In genomic region chr1:225996946-225997545, GRCh38 we compare ENCODE assay signal across 1 cellular context.
TF ChIP-seq lines count a peak whose summit lies in the region.

No MANE protein-coding gene starts in this region.

TF ChIP-seq in GM23338, 12 proteins besides CTCF, POLR2A, EP300 and RAD21 (continued from another document):
- TF ChIP-seq, protein P1, sequence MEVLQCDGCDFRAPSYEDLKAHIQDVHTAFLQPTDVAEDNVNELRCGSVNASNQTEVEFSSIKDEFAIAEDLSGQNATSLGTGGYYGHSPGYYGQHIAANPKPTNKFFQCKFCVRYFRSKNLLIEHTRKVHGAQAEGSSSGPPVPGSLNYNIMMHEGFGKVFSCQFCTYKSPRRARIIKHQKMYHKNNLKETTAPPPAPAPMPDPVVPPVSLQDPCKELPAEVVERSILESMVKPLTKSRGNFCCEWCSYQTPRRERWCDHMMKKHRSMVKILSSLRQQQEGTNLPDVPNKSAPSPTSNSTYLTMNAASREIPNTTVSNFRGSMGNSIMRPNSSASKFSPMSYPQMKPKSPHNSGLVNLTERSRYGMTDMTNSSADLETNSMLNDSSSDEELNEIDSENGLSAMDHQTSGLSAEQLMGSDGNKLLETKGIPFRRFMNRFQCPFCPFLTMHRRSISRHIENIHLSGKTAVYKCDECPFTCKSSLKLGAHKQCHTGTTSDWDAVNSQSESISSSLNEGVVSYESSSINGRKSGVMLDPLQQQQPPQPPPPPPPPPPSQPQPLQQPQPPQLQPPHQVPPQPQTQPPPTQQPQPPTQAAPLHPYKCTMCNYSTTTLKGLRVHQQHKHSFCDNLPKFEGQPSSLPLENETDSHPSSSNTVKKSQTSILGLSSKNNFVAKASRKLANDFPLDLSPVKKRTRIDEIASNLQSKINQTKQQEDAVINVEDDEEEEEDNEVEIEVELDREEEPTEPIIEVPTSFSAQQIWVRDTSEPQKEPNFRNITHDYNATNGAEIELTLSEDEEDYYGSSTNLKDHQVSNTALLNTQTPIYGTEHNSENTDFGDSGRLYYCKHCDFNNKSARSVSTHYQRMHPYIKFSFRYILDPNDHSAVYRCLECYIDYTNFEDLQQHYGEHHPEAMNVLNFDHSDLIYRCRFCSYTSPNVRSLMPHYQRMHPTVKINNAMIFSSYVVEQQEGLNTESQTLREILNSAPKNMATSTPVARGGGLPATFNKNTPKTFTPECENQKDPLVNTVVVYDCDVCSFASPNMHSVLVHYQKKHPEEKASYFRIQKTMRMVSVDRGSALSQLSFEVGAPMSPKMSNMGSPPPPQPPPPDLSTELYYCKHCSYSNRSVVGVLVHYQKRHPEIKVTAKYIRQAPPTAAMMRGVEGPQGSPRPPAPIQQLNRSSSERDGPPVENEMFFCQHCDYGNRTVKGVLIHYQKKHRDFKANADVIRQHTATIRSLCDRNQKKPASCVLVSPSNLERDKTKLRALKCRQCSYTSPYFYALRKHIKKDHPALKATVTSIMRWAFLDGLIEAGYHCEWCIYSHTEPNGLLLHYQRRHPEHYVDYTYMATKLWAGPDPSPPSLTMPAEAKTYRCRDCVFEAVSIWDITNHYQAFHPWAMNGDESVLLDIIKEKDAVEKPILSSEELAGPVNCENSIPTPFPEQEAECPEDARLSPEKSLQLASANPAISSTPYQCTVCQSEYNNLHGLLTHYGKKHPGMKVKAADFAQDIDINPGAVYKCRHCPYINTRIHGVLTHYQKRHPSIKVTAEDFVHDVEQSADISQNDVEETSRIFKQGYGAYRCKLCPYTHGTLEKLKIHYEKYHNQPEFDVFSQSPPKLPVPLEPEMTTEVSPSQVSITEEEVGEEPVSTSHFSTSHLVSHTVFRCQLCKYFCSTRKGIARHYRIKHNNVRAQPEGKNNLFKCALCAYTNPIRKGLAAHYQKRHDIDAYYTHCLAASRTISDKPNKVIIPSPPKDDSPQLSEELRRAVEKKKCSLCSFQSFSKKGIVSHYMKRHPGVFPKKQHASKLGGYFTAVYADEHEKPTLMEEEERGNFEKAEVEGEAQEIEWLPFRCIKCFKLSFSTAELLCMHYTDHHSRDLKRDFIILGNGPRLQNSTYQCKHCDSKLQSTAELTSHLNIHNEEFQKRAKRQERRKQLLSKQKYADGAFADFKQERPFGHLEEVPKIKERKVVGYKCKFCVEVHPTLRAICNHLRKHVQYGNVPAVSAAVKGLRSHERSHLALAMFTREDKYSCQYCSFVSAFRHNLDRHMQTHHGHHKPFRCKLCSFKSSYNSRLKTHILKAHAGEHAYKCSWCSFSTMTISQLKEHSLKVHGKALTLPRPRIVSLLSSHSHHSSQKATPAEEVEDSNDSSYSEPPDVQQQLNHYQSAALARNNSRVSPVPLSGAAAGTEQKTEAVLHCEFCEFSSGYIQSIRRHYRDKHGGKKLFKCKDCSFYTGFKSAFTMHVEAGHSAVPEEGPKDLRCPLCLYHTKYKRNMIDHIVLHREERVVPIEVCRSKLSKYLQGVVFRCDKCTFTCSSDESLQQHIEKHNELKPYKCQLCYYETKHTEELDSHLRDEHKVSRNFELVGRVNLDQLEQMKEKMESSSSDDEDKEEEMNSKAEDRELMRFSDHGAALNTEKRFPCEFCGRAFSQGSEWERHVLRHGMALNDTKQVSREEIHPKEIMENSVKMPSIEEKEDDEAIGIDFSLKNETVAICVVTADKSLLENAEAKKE (CRISPR knock-in tag; IDR thresholded peaks at IDR 0.05) = no peak
